In the genomic region with DNA sequence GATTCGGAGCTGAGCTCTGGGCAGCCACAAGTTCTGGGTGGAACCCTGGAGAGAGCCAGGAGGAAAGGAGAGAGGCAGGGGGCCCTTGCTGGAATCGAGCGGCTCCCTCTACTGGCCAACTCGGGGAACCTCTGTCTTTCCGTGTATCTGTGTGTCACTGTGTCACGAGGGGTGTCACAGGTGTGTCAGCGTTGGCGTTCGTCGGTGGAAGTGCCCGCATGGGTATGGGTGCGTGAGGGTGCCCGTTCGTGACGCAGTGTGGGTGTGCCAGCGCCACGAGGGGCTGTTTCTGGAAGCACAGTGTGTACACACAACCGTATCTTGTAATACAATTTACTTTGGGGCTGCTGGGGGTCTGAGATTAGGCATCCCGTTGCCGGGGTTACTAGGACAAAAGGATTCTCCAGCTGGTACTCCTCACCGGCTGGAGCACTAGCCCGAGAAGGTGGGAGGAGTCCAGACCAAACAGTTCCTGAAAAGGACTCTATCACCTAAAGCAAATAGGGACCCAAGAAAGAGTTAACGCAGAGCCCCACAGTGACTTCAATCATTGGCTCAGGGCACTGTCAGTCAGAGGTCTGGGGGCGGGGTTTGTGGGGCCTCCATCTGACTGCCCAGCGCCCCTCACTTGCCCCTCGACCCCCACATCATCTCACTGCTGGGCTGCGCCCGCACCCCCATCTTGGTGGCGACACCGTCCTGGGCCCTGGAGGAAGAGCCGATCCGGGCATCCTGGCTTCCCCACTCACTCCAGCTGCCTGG, we compare ENCODE assay signal across 8 cellular contexts. TPM values are rescaled to one million over a fixed set of nuclear protein-coding genes. Genes with fewer than 3 reads are reported as not detected.
DNase-seq lines count a peak whose midpoint lies in the region; ATAC-seq and TF ChIP-seq lines count a peak whose summit lies in the region.

No MANE protein-coding gene starts in this region.

- H3K27me3 ChIP-seq in thoracic aorta (replicated peaks; ENCODE audit: insufficient read depth) = no peaks in the 10 kb centered on the region

- no peaks in the 10 kb centered on the region for H3K36me3 ChIP-seq in thoracic aorta

- no peaks in the 10 kb centered on the region for H3K9me3 ChIP-seq in thoracic aorta

- peak in 2 of 3 donors; percentile 20 to 93 for TF ChIP-seq CTCF in omental fat pad (IDR thresholded peaks at IDR 0.05)
- TF ChIP-seq CTCF in thoracic aorta (IDR thresholded peaks at IDR 0.05) = peak; percentile 95

- ATAC-seq in HG02610 (IDR thresholded peaks at IDR 0.05; ENCODE audit: unreplicated experiment) = peak; percentile 32
- ATAC-seq in omental fat pad (ENCODE audit: low FRiP score) = peak; percentile 82
- ATAC-seq in thoracic aorta (ENCODE audit: insufficient number of reproducible peaks, low FRiP score, low read depth) = peak; percentile 79

- no peaks in the 10 kb centered on the region for H3K9me3 Mint-ChIP-seq in activated naive CD4-positive, alpha-beta T cell treated with anti-CD3 and anti-CD28 coated beads, Interleukin-2, amount 10 ng/mL, durations not matched to agents 7 days and 5 days

- peaks cover 51% of the 10 kb centered on the region for H3K4me1 Mint-ChIP-seq in activated naive CD4-positive, alpha-beta T cell treated with anti-CD3 and anti-CD28 coated beads, Interleukin-2, amount 10 ng/mL, durations not matched to agents 7 days and 5 days

- H3K4me3 Mint-ChIP-seq in activated naive CD4-positive, alpha-beta T cell treated with anti-CD3 and anti-CD28 coated beads, Interleukin-2, amount 10 ng/mL, durations not matched to agents 7 days and 5 days = peak overlapping the region; percentile 95

- CTCF ChIA-PET in activated naive CD4-positive, alpha-beta T cell treated with anti-CD3 and anti-CD28 coated beads, Interleukin-2, amount 10 ng/mL, durations not matched to agents 7 days and 5 days (lab: Charles Lee) = interaction anchor here (0.5 to 10.5 kb wide), 7 partner anchors 19 to 1748 kb away, joined by 3 to 232 read pairs (median 4); no protein-coding TSS in a partner anchor

- peak overlapping the region; percentile 93 to 99 for H3K27ac ChIP-seq in thoracic aorta

- DNase-seq in GDM1 (lab: John Stamatoyannopoulos, UW) = peak; percentile 79
- peak; percentile 83 for DNase-seq in NCI-H1092 (lab: John Stamatoyannopoulos, UW)
- peak; percentile 84 for DNase-seq in SK-N-DZ (ENCODE audit: low spot score)
- DNase-seq in activated naive CD4-positive, alpha-beta T cell treated with anti-CD3 and anti-CD28 coated beads, Interleukin-2, amount 10 ng/mL, durations not matched to agents 7 days and 5 days = peak; percentile 94
- peak; percentile 94 for DNase-seq in globus pallidus (ENCODE audit: low spot score)
- no peak for DNase-seq in omental fat pad (ENCODE audit: low spot score)
- peak; percentile 77 for DNase-seq in thoracic aorta (ENCODE audit: low spot score)

- H3K4me3 ChIP-seq in thoracic aorta = peak overlapping the region; percentile 96

- peaks cover 4% of the 10 kb centered on the region for H3K27me3 Mint-ChIP-seq in activated naive CD4-positive, alpha-beta T cell treated with anti-CD3 and anti-CD28 coated beads, Interleukin-2, amount 10 ng/mL, durations not matched to agents 7 days and 5 days

- peaks cover 14 to 47% of the 10 kb centered on the region in 2 donors for H3K4me1 ChIP-seq in thoracic aorta (ENCODE audit: control insufficient read depth in 1 of 2, low read depth in 2 of 2)

- peak overlapping the region; percentile 99 for H3K27ac Mint-ChIP-seq in activated naive CD4-positive, alpha-beta T cell treated with anti-CD3 and anti-CD28 coated beads, Interleukin-2, amount 10 ng/mL, durations not matched to agents 7 days and 5 days

- peaks cover 18% of the 10 kb centered on the region for H3K36me3 Mint-ChIP-seq in activated naive CD4-positive, alpha-beta T cell treated with anti-CD3 and anti-CD28 coated beads, Interleukin-2, amount 10 ng/mL, durations not matched to agents 7 days and 5 days

RNA-seq across cellular contexts. Expression of a gene that starts 2.6 kb away (rescaled TPM):
- polyA plus RNA-seq in SK-N-DZ (2014; cell fraction: cytosol; rRNA removed) = 1.3 and 2.8 TPM in 2 replicates
- polyA plus RNA-seq in SK-N-DZ (2014; cell fraction: nucleus; rRNA removed) = 1.1 and 1.7 TPM in 2 replicates
- total RNA-seq in omental fat pad (10 to 100 TPM; 13.5 to 24.0 (median 17.3) TPM), thoracic aorta (10 to 100 TPM; 28.6 to 68.8 TPM)

RNA-seq across cellular contexts. Expression of a gene that starts 27.8 kb away (rescaled TPM):
- not detected in 2 replicates for polyA plus RNA-seq in SK-N-DZ (2014; cell fraction: cytosol; rRNA removed)
- polyA plus RNA-seq in SK-N-DZ (2014; cell fraction: nucleus; rRNA removed) = not detected in 2 replicates
- total RNA-seq in omental fat pad (not detected), thoracic aorta (not detected)

RNA-seq across cellular contexts. Expression of a gene that starts 43.3 kb away (rescaled TPM):
- polyA plus RNA-seq in SK-N-DZ (2014; cell fraction: cytosol; rRNA removed) = not detected in 2 replicates
- polyA plus RNA-seq in SK-N-DZ (2014; cell fraction: nucleus; rRNA removed) = not detected in 2 replicates
- not detected for total RNA-seq in omental fat pad
- total RNA-seq in thoracic aorta = not detected

RNA-seq across cellular contexts. Expression of a gene that starts 44.6 kb away (rescaled TPM):
- not detected in 2 replicates for polyA plus RNA-seq in SK-N-DZ (2014; cell fraction: cytosol; rRNA removed)
- polyA plus RNA-seq in SK-N-DZ (2014; cell fraction: nucleus; rRNA removed) = not detected in 2 replicates
- total RNA-seq in omental fat pad (under 1 TPM in 2 of 4 donors, not detected in 2; 0.09 to 0.12 TPM), thoracic aorta (not detected)

Comparison
In these comparisons a context has a peak if more than half of its experiments do, and no peak if none do; other contexts are left out.
1. ATAC-seq: peak in every context shown above with its lines; median percentile 82 in omental fat pad; 79 in thoracic aorta; 32 in HG02610.